In genomic region chr19:1253514-1254080, GRCh38 we compare ENCODE assay signal across 8 cellular contexts. TPM values are rescaled to one million over a fixed set of nuclear protein-coding genes. Genes with fewer than 3 reads are reported as not detected.
A peak's percentile ranks its signal among the peaks of the same experiment; 100 is the strongest.
DNase-seq lines count a peak whose midpoint lies in the region; ATAC-seq and TF ChIP-seq lines count a peak whose summit lies in the region.

No MANE protein-coding gene starts in this region.

- H3K27ac ChIP-seq in ascending aorta (peak overlapping the region; percentile 94 to 98), liver (ENCODE audit: low read depth in 1 of 2, low read length in 2 of 2) (peak overlapping the region; percentile 90 to 97), thymus (ENCODE audit: low read depth) (peak overlapping the region; percentile 97)

- intact Hi-C loops in activated CD4-positive, alpha-beta T cell treated with anti-CD3 and anti-CD28 coated beads, Interleukin-2, amount 10 ng/mL, durations not matched to agents 24 days and 14 days (cut with micrococcal nuclease) = no loop called here
- intact Hi-C loops in ascending aorta (cut with DNase I) = loop anchor here (1.0 kb wide), 1 partner anchor 8 kb away; no protein-coding TSS in a partner anchor

- H3K4me1 Mint-ChIP-seq in activated CD4-positive, alpha-beta T cell treated with anti-CD3 and anti-CD28 coated beads, Interleukin-2, amount 10 ng/mL, durations not matched to agents 24 days and 14 days = peaks cover 24% of the 10 kb centered on the region

- H3K27me3 Mint-ChIP-seq in activated CD4-positive, alpha-beta T cell treated with anti-CD3 and anti-CD28 coated beads, Interleukin-2, amount 10 ng/mL, durations not matched to agents 24 days and 14 days = no peaks in the 10 kb centered on the region

- H3K9me3 ChIP-seq in ascending aorta (no peaks in the 10 kb centered on the region), liver (ENCODE audit: control insufficient read depth in 4 of 4, low read length in 3 of 4) (no peaks in the 10 kb centered on the region), thymus (ENCODE audit: control insufficient read depth) (no peaks in the 10 kb centered on the region)

- TF ChIP-seq RAD21 in liver (IDR thresholded peaks at IDR 0.05) = no peak

- H3K27me3 ChIP-seq in ascending aorta (no peaks in the 10 kb centered on the region), liver (ENCODE audit: control insufficient read depth in 4 of 4, insufficient read depth in 4 of 4, low read length in 3 of 4) (no peaks in the 10 kb centered on the region), thymus (ENCODE audit: control insufficient read depth, insufficient read depth) (no peaks in the 10 kb centered on the region)

- peak overlapping the region; percentile 97 for H3K4me3 Mint-ChIP-seq in activated CD4-positive, alpha-beta T cell treated with anti-CD3 and anti-CD28 coated beads, Interleukin-2, amount 10 ng/mL, durations not matched to agents 24 days and 14 days

- DNase-seq in activated CD4-positive, alpha-beta T cell treated with anti-CD3 and anti-CD28 coated beads, Interleukin-2, amount 10 ng/mL, durations not matched to agents 24 days and 14 days = no peak
- no peak for DNase-seq in activated CD4-positive, alpha-beta T cell treated with anti-CD3 and anti-CD28 coated beads for 1 hour
- DNase-seq in ascending aorta (ENCODE audit: low spot score in 2 of 2) (no peak), KBM-7 (no peak)
- DNase-seq in stimulated activated CD4-positive, alpha-beta T cell treated with anti-CD3 and anti-CD28 coated beads, Interleukin-4, amount 100 ng/mL, for 24 hours = no peak

- H3K27ac Mint-ChIP-seq in activated CD4-positive, alpha-beta T cell treated with anti-CD3 and anti-CD28 coated beads, Interleukin-2, amount 10 ng/mL, durations not matched to agents 24 days and 14 days = peak overlapping the region; percentile 89

- TF ChIP-seq CTCF in ascending aorta (IDR thresholded peaks at IDR 0.05) (no peak), liver (IDR thresholded peaks at IDR 0.05; ENCODE audit: low read depth, low read length, missing input control) (no peak)

- H3K4me1 ChIP-seq in ascending aorta (peaks cover 25 to 37% of the 10 kb centered on the region in 2 donors), liver (ENCODE audit: control insufficient read depth in 4 of 4, insufficient read depth in 4 of 4, low read length in 3 of 4) (peaks cover 15 to 68% (median 41%) of the 10 kb centered on the region in 4 donors), thymus (ENCODE audit: control insufficient read depth, insufficient read depth, low read length) (peaks cover 14% of the 10 kb centered on the region)

- peak overlapping the region in 1 of 2 donors; percentile 37 for H3K9ac ChIP-seq in liver (ENCODE audit: low read depth in 1 of 2, low read length in 2 of 2)

- in situ Hi-C loops in KBM-7 (cut with MboI; ENCODE audit: low pct_unique_long_range_greater_than_20kb, low sequenced_read_pairs) = no loop called here

- WGBS in liver = 41% methylated on average over 23 of the region's 23 CpGs
- 62% methylated on average over 23 of the region's 23 CpGs for WGBS in thymus

- H3K36me3 ChIP-seq in ascending aorta (peaks cover 52 to 64% of the 10 kb centered on the region in 2 donors), liver (ENCODE audit: control insufficient read depth in 4 of 4, insufficient read depth in 3 of 4, low read depth in 1 of 4, low read length in 3 of 4) (peaks cover 20 to 30% (median 23%) of the 10 kb centered on the region in 4 donors), thymus (ENCODE audit: control insufficient read depth, insufficient read depth) (peaks cover 49% of the 10 kb centered on the region)

- no peaks in the 10 kb centered on the region for H3K9me3 Mint-ChIP-seq in activated CD4-positive, alpha-beta T cell treated with anti-CD3 and anti-CD28 coated beads, Interleukin-2, amount 10 ng/mL, durations not matched to agents 24 days and 14 days

- no peak for ATAC-seq in HG03439 (IDR thresholded peaks at IDR 0.05; ENCODE audit: unreplicated experiment)

- H3K36me3 Mint-ChIP-seq in activated CD4-positive, alpha-beta T cell treated with anti-CD3 and anti-CD28 coated beads, Interleukin-2, amount 10 ng/mL, durations not matched to agents 24 days and 14 days (ENCODE audit: low read depth) = peaks cover 50% of the 10 kb centered on the region

- H3K4me3 ChIP-seq in ascending aorta = peak overlapping the region; percentile 95
- peak overlapping the region in 1 of 3 donors; percentile 75 for H3K4me3 ChIP-seq in liver (ENCODE audit: low read depth in 1 of 3, low read length in 3 of 3)
- H3K4me3 ChIP-seq in thymus (ENCODE audit: low read length) = peak overlapping the region; percentile 99

TF ChIP-seq in liver, 16 proteins besides CTCF, POLR2A, EP300 and RAD21 (continues in another document):
- TF ChIP-seq FOXA1 (IDR thresholded peaks at IDR 0.05) (no peak), ZBTB33 (IDR thresholded peaks at IDR 0.05) (no peak), MAX (IDR thresholded peaks at IDR 0.05) (no peak), HNF4G (IDR thresholded peaks at IDR 0.05) (no peak), HNF4A (conservative IDR thresholded peaks at IDR 0.05) (peak; percentile 23 to 42), EGR1 (IDR thresholded peaks at IDR 0.05; ENCODE audit: low read depth in 2 of 2) (peak in 1 of 2 donors; percentile 11), FOXA2 (IDR thresholded peaks at IDR 0.05) (no peak), GABPA (IDR thresholded peaks at IDR 0.05 in 1 of 2, conservative IDR thresholded peaks at IDR 0.05 in 1 of 2) (no peak), SP1 (IDR thresholded peaks at IDR 0.05) (peak; percentile 23), NR2F2 (IDR thresholded peaks at IDR 0.05) (peak; percentile 61), JUND (IDR thresholded peaks at IDR 0.05) (peak in 1 of 2 donors; percentile 7), ATF3 (IDR thresholded peaks at IDR 0.05) (peak; percentile 0)

RNA-seq across cellular contexts. Expression of gene MIDN, which starts 5.2 kb away (rescaled TPM):
- total RNA-seq in activated CD4-positive, alpha-beta T cell treated with anti-CD3 and anti-CD28 coated beads, Interleukin-2, amount 10 ng/mL, durations not matched to agents 24 days and 14 days = 72.3 and 82.4 TPM in 2 replicates
- total RNA-seq in ascending aorta (307 TPM), liver (10 to 100 TPM in 1 of 2 donors, 1 to 10 TPM in 1; 9.1 to 22.9 TPM)
- polyA plus RNA-seq in liver (10 to 100 TPM in 1 of 2 donors, 1 to 10 TPM in 1; 2.9 to 14.6 TPM), thymus (55.1 TPM)

RNA-seq across cellular contexts. Expression of gene ATP5F1D, which starts 12.0 kb away (rescaled TPM):
- 254 and 269 TPM in 2 replicates for total RNA-seq in activated CD4-positive, alpha-beta T cell treated with anti-CD3 and anti-CD28 coated beads, Interleukin-2, amount 10 ng/mL, durations not matched to agents 24 days and 14 days
- 232 TPM for total RNA-seq in ascending aorta
- 10 to 100 TPM; 20.2 to 44.5 TPM for total RNA-seq in liver
- 100 to 1,000 TPM; 246 to 315 TPM for polyA plus RNA-seq in liver
- polyA plus RNA-seq in thymus = 150 TPM

RNA-seq across cellular contexts. Expression of gene CIRBP, which starts 15.5 kb away (rescaled TPM):
- total RNA-seq in activated CD4-positive, alpha-beta T cell treated with anti-CD3 and anti-CD28 coated beads, Interleukin-2, amount 10 ng/mL, durations not matched to agents 24 days and 14 days = 237 TPM in 2 replicates
- total RNA-seq in ascending aorta (442 TPM), liver (100 to 1,000 TPM in 1 of 2 donors, 10 to 100 TPM in 1; 80.5 to 135 TPM)
- polyA plus RNA-seq in liver (100 to 1,000 TPM in 1 of 2 donors, 10 to 100 TPM in 1; 41.1 to 113 TPM), thymus (693 TPM)

RNA-seq across cellular contexts. Expression of gene CBARP, which starts 15.8 kb away (rescaled TPM):
- 1.7 and 1.9 TPM in 2 replicates for total RNA-seq in activated CD4-positive, alpha-beta T cell treated with anti-CD3 and anti-CD28 coated beads, Interleukin-2, amount 10 ng/mL, durations not matched to agents 24 days and 14 days
- total RNA-seq in ascending aorta (1.9 TPM), liver (under 1 TPM; 0.05 to 0.25 TPM)
- polyA plus RNA-seq in liver (under 1 TPM in 1 of 2 donors, not detected in 1; 0.06 TPM), thymus (0.37 TPM)

RNA-seq across cellular contexts. Expression of gene FAM174C, which starts 21.7 kb away (rescaled TPM):
- total RNA-seq in activated CD4-positive, alpha-beta T cell treated with anti-CD3 and anti-CD28 coated beads, Interleukin-2, amount 10 ng/mL, durations not matched to agents 24 days and 14 days = 115 and 126 TPM in 2 replicates
- total RNA-seq in ascending aorta (156 TPM), liver (10 to 100 TPM; 14.6 to 15.7 TPM)
- polyA plus RNA-seq in liver (10 to 100 TPM; 51.9 to 79.8 TPM), thymus (62.2 TPM)
